In the genomic region with DNA sequence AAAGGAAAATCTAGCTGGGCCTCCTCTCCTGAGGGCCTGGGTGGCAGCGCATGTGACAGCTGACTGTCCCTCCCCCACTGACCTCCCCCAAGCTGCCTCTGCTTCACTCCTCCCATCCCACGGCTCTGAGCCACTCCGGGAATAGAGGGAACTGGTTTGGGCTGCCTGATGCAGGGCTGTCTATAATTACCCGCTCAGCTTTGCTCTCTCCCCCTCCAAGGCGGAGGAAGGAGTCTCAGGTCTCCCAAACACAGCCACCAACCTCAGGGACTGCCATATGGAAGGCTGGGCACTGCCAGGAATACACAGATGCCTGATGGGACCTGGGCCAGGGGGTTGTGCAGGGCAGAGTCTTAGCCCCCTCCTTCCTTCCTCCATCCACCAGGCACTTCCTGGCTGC, we compare ENCODE assay signal across 15 cellular contexts. TPM values are rescaled to one million over a fixed set of nuclear protein-coding genes. Genes with fewer than 3 reads are reported as not detected.
A peak's percentile ranks its signal among the peaks of the same experiment; 100 is the strongest.
DNase-seq lines count a peak whose midpoint lies in the region; ATAC-seq, FAIRE-seq and TF ChIP-seq lines count a peak whose summit lies in the region.
"Had no signal": no experiment of that assay in that cellular context is flagged by ENCODE, and none has a peak within 500 bp of the region (broad histone marks: within the 10 kb centered on the region; RNA-seq: fewer than 3 reads in every experiment).

No MANE protein-coding gene starts in this region.

- TF ChIP-seq EP300 in H1 (IDR thresholded peaks at IDR 0.05; ENCODE audit: borderline replicate concordance in 1 of 2, low read depth in 2 of 2, low read length in 2 of 2) = no peak

- H2AFZ ChIP-seq in H1 (ENCODE audit: low read length) = no peak overlapping the region

- H4K20me1 ChIP-seq in H1 (replicated peaks in 1 of 2; ENCODE audit: control insufficient read depth in 1 of 2, insufficient read depth in 2 of 2, low read length in 2 of 2) = peaks cover 9 to 11% of the 10 kb centered on the region in 2 experiments

- no peak for TF ChIP-seq RAD21 in H1 (IDR thresholded peaks at IDR 0.05 in 1 of 2, conservative IDR thresholded peaks at IDR 0.05 in 1 of 2; ENCODE audit: low read depth in 2 of 2, low read length in 2 of 2)

- no peak overlapping the region for H3K4ac ChIP-seq in H1 (replicated peaks; ENCODE audit: insufficient read length, low read depth, low read length)

- CTCF ChIA-PET in H1 (lab: Charles Lee; ENCODE audit: partially characterized antibody) = interaction anchor here (0.6 to 2.5 kb wide), 9 partner anchors 11 to 201 kb away, joined by 3 to 10 read pairs (median 3); a partner anchor contains a TSS
- CTCF ChIA-PET in CD8-positive, alpha-beta memory T cell (lab: Charles Lee) = no interaction called here

- no peak overlapping the region; the same call in 1 of the 2 replicates for H2BK5ac ChIP-seq in H1 (ENCODE audit: low read depth, low read length)

- POLR2A ChIA-PET in H1 (lab: Charles Lee; ENCODE audit: partially characterized antibody) = interaction anchor here (0.8 to 5.0 kb wide), 5 partner anchors 9 to 22 kb away, joined by 3 to 17 read pairs (median 4); a partner anchor contains a TSS
- POLR2A ChIA-PET in CD8-positive, alpha-beta memory T cell (lab: Charles Lee) = interaction anchor here (0.6 kb wide), 1 partner anchor 20 kb away, joined by 3 read pairs; no protein-coding TSS in a partner anchor

- no peak overlapping the region for H4K91ac ChIP-seq in H1 (replicated peaks; ENCODE audit: insufficient read length, low read length)

- no peak overlapping the region for H3K23ac ChIP-seq in H1 (ENCODE audit: insufficient read length)

- H3K4me1 Mint-ChIP-seq in activated T-cell treated with anti-CD3 and anti-CD28 coated beads, Interleukin-2, amount 50 U/mL, for 24 hours (ENCODE audit: low read depth) = peaks cover 28% of the 10 kb centered on the region
- peaks cover 33 to 45% (median 34%) of the 10 kb centered on the region in 3 donors for H3K4me1 Mint-ChIP-seq in CD8-positive, alpha-beta memory T cell

- H3K36me3 ChIP-seq in H1 (ENCODE audit: control insufficient read depth in 2 of 4, insufficient read depth in 4 of 4, low read length in 3 of 4) (no peaks in the 10 kb centered on the region), mucosa of stomach (ENCODE audit: control insufficient read depth, insufficient read depth, low read length) (peaks cover 4% of the 10 kb centered on the region), thyroid gland (peaks cover 16 to 17% of the 10 kb centered on the region in 2 donors)
- peaks cover 27% of the 10 kb centered on the region for H3K36me3 ChIP-seq in CD8-positive, alpha-beta memory T cell (ENCODE audit: insufficient read depth, low read length)

- H4K5ac ChIP-seq in H1 (ENCODE audit: insufficient read length, low read depth, low read length) = no peak overlapping the region

- no peaks in the 10 kb centered on the region for H3K27me3 ChIP-seq in H1 (replicated peaks in 1 of 4; ENCODE audit: control insufficient read depth in 3 of 4, extremely low read depth in 1 of 4, insufficient read depth in 3 of 4, low read length in 3 of 4)
- no peaks in the 10 kb centered on the region for H3K27me3 ChIP-seq in mucosa of stomach (ENCODE audit: control insufficient read depth, insufficient read depth, low read length)
- H3K27me3 ChIP-seq in thyroid gland = no peaks in the 10 kb centered on the region
- H3K27me3 ChIP-seq in CD8-positive, alpha-beta memory T cell (ENCODE audit: insufficient read depth, low read length, poor library complexity, severe bottlenecking) = no peaks in the 10 kb centered on the region

- peak overlapping the region; percentile 55 for H3K27ac Mint-ChIP-seq in activated T-cell treated with anti-CD3 and anti-CD28 coated beads, Interleukin-2, amount 50 U/mL, for 24 hours
- peak overlapping the region in 3 of 8 donors; percentile 33 to 88 (median 61) for H3K27ac Mint-ChIP-seq in CD8-positive, alpha-beta memory T cell

- no peaks in the 10 kb centered on the region for H3K27me3 Mint-ChIP-seq in activated T-cell treated with anti-CD3 and anti-CD28 coated beads, Interleukin-2, amount 50 U/mL, for 24 hours
- no peaks in the 10 kb centered on the region for H3K27me3 Mint-ChIP-seq in CD8-positive, alpha-beta memory T cell

- H2BK12ac ChIP-seq in H1 (ENCODE audit: low read depth, low read length) = 0 out of 2 replicates have a peak overlapping the region, but pooled peaks have one; percentile 17

- H3K9me3 ChIP-seq in H1 (ENCODE audit: insufficient read depth in 2 of 2, low read depth in 1 of 2, low read length in 1 of 2) (no peaks in the 10 kb centered on the region), mucosa of stomach (ENCODE audit: control insufficient read depth, low read length) (no peaks in the 10 kb centered on the region), thyroid gland (no peaks in the 10 kb centered on the region)
- H3K9me3 ChIP-seq in CD8-positive, alpha-beta memory T cell (ENCODE audit: low read length) = no peaks in the 10 kb centered on the region
- H3K9me3 ChIP-seq: A549 had no signal

- H3K4me3 ChIP-seq in H1 (ENCODE audit: extremely low read depth in 1 of 4, insufficient read depth in 2 of 4, low read depth in 3 of 4, low read length in 4 of 4) (no peak overlapping the region), mucosa of stomach (ENCODE audit: low read length) (no peak overlapping the region), thyroid gland (replicated peaks in 1 of 3) (no peak overlapping the region)
- no peak overlapping the region for H3K4me3 ChIP-seq in CD8-positive, alpha-beta memory T cell (ENCODE audit: low read length)
- H3K4me3 ChIP-seq: A549 had no signal

- no peak for FAIRE-seq in H1 (lab: Jason Lieb, UNC)
- FAIRE-seq: A549, small intestine had no signal

- peaks cover 24% of the 10 kb centered on the region for H3K79me1 ChIP-seq in H1 (ENCODE audit: low read depth, low read length)

- ATAC-seq in HG03378 (IDR thresholded peaks at IDR 0.05; ENCODE audit: unreplicated experiment) = no peak
- no peak for ATAC-seq in HG03280 (IDR thresholded peaks at IDR 0.05; ENCODE audit: unreplicated experiment)

- peaks cover 48% of the 10 kb centered on the region for H3K36me3 Mint-ChIP-seq in activated T-cell treated with anti-CD3 and anti-CD28 coated beads, Interleukin-2, amount 50 U/mL, for 24 hours (ENCODE audit: low read depth)
- peaks cover 0 to 67% (median 7%) of the 10 kb centered on the region in 3 donors for H3K36me3 Mint-ChIP-seq in CD8-positive, alpha-beta memory T cell

- intact Hi-C loops in thyroid gland (cut with DNase I) = loop anchor here (5.0 kb wide), 1 partner anchor 105 kb away; no protein-coding TSS in a partner anchor

- H3K23me2 ChIP-seq in H1 (ENCODE audit: low read depth, low read length) = no peaks in the 10 kb centered on the region

- H2AK5ac ChIP-seq in H1 (ENCODE audit: low read depth, low read length) = no peak overlapping the region

- WGBS in H1 (ENCODE audit: extremely low coverage in 1 of 2, insufficient coverage in 1 of 2, insufficient read length in 1 of 2, insufficient replicate concordance in 2 of 2, low coverage in 1 of 2, low lambda C conversion rate in 2 of 2, missing lambda C conversion rate in 1 of 2), 2 experiments = 87% methylated on average over 5 of the region's 5 CpGs; no CpG with 5 or more reads in 1 of the 2 experiments
- 59 to 68% methylated on average over 3 to 5 of the region's 5 CpGs for WGBS in thyroid gland, 2 donors

- no peak overlapping the region for H2BK120ac ChIP-seq in H1 (replicated peaks; ENCODE audit: low read depth, low read length)

- no peak for TF ChIP-seq POLR2A in H1 (IDR thresholded peaks at IDR 0.05; ENCODE audit: control extremely low read depth in 1 of 2, low read depth in 2 of 2, low read length in 2 of 2)
- no peak for TF ChIP-seq POLR2A in thyroid gland (IDR thresholded peaks at IDR 0.05)

- no peak for DNase-seq in activated T-cell treated with anti-CD3 and anti-CD28 coated beads, Interleukin-2, amount 50 U/mL, for 24 hours
- DNase-seq in activated T-cell treated with anti-CD3 and anti-CD28 coated beads, Interleukin-2, amount 50 U/mL, for 1 hour = no peak
- DNase-seq in H1 (ENCODE audit: low read depth in 1 of 2, low spot score in 2 of 2) (no peak), thyroid gland (peak; percentile 41 to 62)
- no peak for DNase-seq in CD8-positive, alpha-beta memory T cell
- DNase-seq: DND-41, foreskin fibroblast, mesendoderm, NCI-H1105, small intestine, T1000 had no signal

- no peaks in the 10 kb centered on the region for H3K9me3 Mint-ChIP-seq in activated T-cell treated with anti-CD3 and anti-CD28 coated beads, Interleukin-2, amount 50 U/mL, for 24 hours
- no peaks in the 10 kb centered on the region for H3K9me3 Mint-ChIP-seq in CD8-positive, alpha-beta memory T cell

- 0 out of 2 replicates have a peak overlapping the region, but pooled peaks have one; percentile 22 for H3K27ac ChIP-seq in H1 (ENCODE audit: low read depth, low read length)
- peak overlapping the region in 2 of 3 donors; percentile 38 to 53 for H3K27ac ChIP-seq in thyroid gland
- H3K27ac ChIP-seq in CD8-positive, alpha-beta memory T cell (ENCODE audit: low read depth, low read length) = no peak overlapping the region
- H3K27ac ChIP-seq: A549 had no signal

- H2BK15ac ChIP-seq in H1 (ENCODE audit: low read length) = no peak overlapping the region

- H3K18ac ChIP-seq in H1 (ENCODE audit: extremely low read depth, low read length) = no peak overlapping the region

- H2BK20ac ChIP-seq in H1 (ENCODE audit: low read length) = no peak overlapping the region

- TF ChIP-seq CTCF in H1 (IDR thresholded peaks at IDR 0.05; ENCODE audit: control extremely low read depth in 1 of 3, insufficient read depth in 1 of 3, low read depth in 1 of 3, low read length in 3 of 3) = no peak
- TF ChIP-seq CTCF in thyroid gland (IDR thresholded peaks at IDR 0.05) = no peak

- H3K9ac ChIP-seq in H1 (replicated peaks in 1 of 4; ENCODE audit: extremely low read depth in 1 of 4, low read depth in 3 of 4, low read length in 3 of 4) (no peak overlapping the region), mucosa of stomach (ENCODE audit: low read length) (peak overlapping the region; percentile 38)

- H3K14ac ChIP-seq in H1 (ENCODE audit: insufficient read length) = no peak overlapping the region

- H3K4me2 ChIP-seq in H1 (ENCODE audit: insufficient read depth in 1 of 2, low read depth in 2 of 2, low read length in 2 of 2) = no peak overlapping the region
- H3K4me2 ChIP-seq: A549 had no signal

- no peak overlapping the region for H3K56ac ChIP-seq in H1 (replicated peaks; ENCODE audit: insufficient read length, low read depth, low read length)

- H3K79me2 ChIP-seq in H1 (ENCODE audit: control insufficient read depth in 1 of 2, insufficient read depth in 2 of 2, low read length in 2 of 2) = peaks cover 3 to 59% of the 10 kb centered on the region in 2 experiments; a peak in 2 of 4 replicates

- no peak overlapping the region for H3K4me3 Mint-ChIP-seq in activated T-cell treated with anti-CD3 and anti-CD28 coated beads, Interleukin-2, amount 50 U/mL, for 24 hours
- no peak overlapping the region for H3K4me3 Mint-ChIP-seq in CD8-positive, alpha-beta memory T cell

- H4K8ac ChIP-seq in H1 (ENCODE audit: extremely low read depth, insufficient read depth, low read length) = peak overlapping the region; percentile 52; the same call in 1 of the 2 replicates

- H3K4me1 ChIP-seq in H1 (replicated peaks in 1 of 4; ENCODE audit: control insufficient read depth in 3 of 4, insufficient read depth in 4 of 4, low read length in 3 of 4) (peaks cover 0 to 8% (median under 1%) of the 10 kb centered on the region in 4 experiments; a peak in 4 of 7 replicates), mucosa of stomach (ENCODE audit: control insufficient read depth, insufficient read depth, low read length) (peaks cover 44% of the 10 kb centered on the region), thyroid gland (peaks cover 50 to 55% of the 10 kb centered on the region in 2 donors)
- peaks cover 10% of the 10 kb centered on the region for H3K4me1 ChIP-seq in CD8-positive, alpha-beta memory T cell (ENCODE audit: insufficient read depth, low read length)

RNA-seq across cellular contexts. Expression of a gene that starts 7.8 kb away (rescaled TPM):
- 58.3 and 58.5 TPM in 2 replicates for total RNA-seq in H1 (2021; fragmentation: NEBNext Ultra II Directional; extraction: Animal tissue kit (Norgen Biotek cat#: 25700))
- 78.2 and 101 TPM in 2 replicates for polyA plus RNA-seq in H1 (2011; rRNA removed)
- polyA plus RNA-seq in H1 (2011; cell fraction: cytosol; rRNA removed) = 70.6 TPM
- polyA plus RNA-seq in H1 (2011; cell fraction: nucleus; rRNA removed) = 77.1 TPM
- 53.3 to 67.3 TPM (median 65.3 TPM) in 4 replicates for polyA plus RNA-seq in H1 (2012, experiment 1 of 2)
- 95.9 TPM for polyA plus RNA-seq in H1 (2012, experiment 2 of 2)
- 52.3 TPM for polyA plus RNA-seq in H1 (2013, experiment 1 of 2)
- 52.2 TPM for polyA plus RNA-seq in H1 (2013, experiment 2 of 2)
- 106 and 112 TPM in 2 replicates for polyA minus RNA-seq in H1 (2011; rRNA and poly(A)+ RNA removed)
- polyA minus RNA-seq in H1 (2011; cell fraction: cytosol; rRNA and poly(A)+ RNA removed) = 84.4 TPM
- 38.2 TPM for polyA minus RNA-seq in H1 (2011; cell fraction: nucleus; rRNA and poly(A)+ RNA removed)
- 100 to 1,000 TPM; 146 to 354 (median 213) TPM for total RNA-seq in thyroid gland
- 10 to 100 TPM; 77.6 to 78.0 TPM for total RNA-seq in CD8-positive, alpha-beta memory T cell
- 122 TPM for polyA plus RNA-seq in CD8-positive, alpha-beta memory T cell

RNA-seq across cellular contexts. Expression of a gene that starts 23.0 kb away (rescaled TPM):
- total RNA-seq in H1 (2021; fragmentation: NEBNext Ultra II Directional; extraction: Animal tissue kit (Norgen Biotek cat#: 25700)) = 23.6 and 28.0 TPM in 2 replicates
- 31.3 and 45.2 TPM in 2 replicates for polyA plus RNA-seq in H1 (2011; rRNA removed)
- 29.4 TPM for polyA plus RNA-seq in H1 (2011; cell fraction: cytosol; rRNA removed)
- polyA plus RNA-seq in H1 (2011; cell fraction: nucleus; rRNA removed) = 57.8 TPM
- polyA plus RNA-seq in H1 (2012, experiment 1 of 2) = 22.6 to 33.3 TPM (median 31.1 TPM) in 4 replicates
- 27.0 TPM for polyA plus RNA-seq in H1 (2012, experiment 2 of 2)
- polyA plus RNA-seq in H1 (2013, experiment 1 of 2) = 24.6 TPM
- polyA plus RNA-seq in H1 (2013, experiment 2 of 2) = 23.7 TPM
- 14.6 and 16.5 TPM in 2 replicates for polyA minus RNA-seq in H1 (2011; rRNA and poly(A)+ RNA removed)
- 6.9 TPM for polyA minus RNA-seq in H1 (2011; cell fraction: cytosol; rRNA and poly(A)+ RNA removed)
- 9.3 TPM for polyA minus RNA-seq in H1 (2011; cell fraction: nucleus; rRNA and poly(A)+ RNA removed)
- 1 to 10 TPM; 7.0 to 8.9 (median 7.3) TPM for total RNA-seq in thyroid gland
- total RNA-seq in CD8-positive, alpha-beta memory T cell = 10 to 100 TPM; 10.8 to 12.4 TPM
- 5.9 TPM for polyA plus RNA-seq in CD8-positive, alpha-beta memory T cell

RNA-seq across cellular contexts. Expression of a gene that starts 35.3 kb away (rescaled TPM):
- 7.3 and 8.3 TPM in 2 replicates for total RNA-seq in H1 (2021; fragmentation: NEBNext Ultra II Directional; extraction: Animal tissue kit (Norgen Biotek cat#: 25700))
- 12.4 and 15.7 TPM in 2 replicates for polyA plus RNA-seq in H1 (2011; rRNA removed)
- polyA plus RNA-seq in H1 (2011; cell fraction: cytosol; rRNA removed) = 9.3 TPM
- polyA plus RNA-seq in H1 (2011; cell fraction: nucleus; rRNA removed) = 16.6 TPM
- 7.1 to 14.9 TPM (median 11.4 TPM) in 4 replicates for polyA plus RNA-seq in H1 (2012, experiment 1 of 2)
- polyA plus RNA-seq in H1 (2012, experiment 2 of 2) = 6.9 TPM
- polyA plus RNA-seq in H1 (2013, experiment 1 of 2) = 6.6 TPM
- polyA plus RNA-seq in H1 (2013, experiment 2 of 2) = 6.1 TPM
- polyA minus RNA-seq in H1 (2011; rRNA and poly(A)+ RNA removed) = 27.9 and 30.5 TPM in 2 replicates
- polyA minus RNA-seq in H1 (2011; cell fraction: cytosol; rRNA and poly(A)+ RNA removed) = 12.6 TPM
- polyA minus RNA-seq in H1 (2011; cell fraction: nucleus; rRNA and poly(A)+ RNA removed) = 9.7 TPM
- total RNA-seq in thyroid gland = under 1 TPM in 2 of 4 donors, not detected in 2; 0.29 to 0.59 TPM
- total RNA-seq in CD8-positive, alpha-beta memory T cell = not detected
- polyA plus RNA-seq in CD8-positive, alpha-beta memory T cell = not detected

Comparison
In these comparisons a context has a peak if more than half of its experiments do, and no peak if none do; other contexts are left out.
1. DNase-seq: peak in thyroid gland (2 of 2); none in activated T-cell treated with anti-CD3 and anti-CD28 coated beads, Interleukin-2, amount 50 U/mL, for 24 hours (single experiment), activated T-cell treated with anti-CD3 and anti-CD28 coated beads, Interleukin-2, amount 50 U/mL, for 1 hour (single experiment), H1 (0 of 2) and CD8-positive, alpha-beta memory T cell (0 of 5).